ENCODE assay signal across 2 cellular contexts in genomic region chr5:95728494-95729114, GRCh38.
TF ChIP-seq lines count a peak whose summit lies in the region.

No MANE protein-coding gene starts in this region.

TF ChIP-seq in SK-N-SH treated with all-trans-retinoic acid at 6 μM for 48 hours, 23 proteins besides CTCF, POLR2A, EP300 and RAD21 (continued from another document and continues in another):
- no peak for TF ChIP-seq OSR1 (CRISPR knock-in tag; IDR thresholded peaks at IDR 0.05)
- TF ChIP-seq ARNTL (CRISPR knock-in tag; IDR thresholded peaks at IDR 0.05; ENCODE audit: borderline replicate concordance, low read depth), result 0 out of 2 replicates have a peak, but pooled peaks have one; percentile 17
- TF ChIP-seq GLIS3 (CRISPR knock-in tag; IDR thresholded peaks at IDR 0.05), result no peak
- peak; percentile 53; the same call in 1 of the 2 replicates for TF ChIP-seq ZNF565 (CRISPR knock-in tag; conservative IDR thresholded peaks at IDR 0.05; ENCODE audit: low read depth)
- TF ChIP-seq PPARA (CRISPR knock-in tag; IDR thresholded peaks at IDR 0.05; ENCODE audit: borderline replicate concordance), result no peak
- peak; percentile 38; the same call in 1 of the 2 replicates for TF ChIP-seq ZNF8 (CRISPR knock-in tag; IDR thresholded peaks at IDR 0.05)
- no peak for TF ChIP-seq TOX (CRISPR knock-in tag; IDR thresholded peaks at IDR 0.05; ENCODE audit: borderline replicate concordance)
- 0 out of 2 replicates have a peak, but pooled peaks have one; percentile 25 for TF ChIP-seq TCF4 (CRISPR knock-in tag; IDR thresholded peaks at IDR 0.05; ENCODE audit: borderline replicate concordance)
- TF ChIP-seq POU6F1 (CRISPR knock-in tag; IDR thresholded peaks at IDR 0.05; ENCODE audit: borderline replicate concordance, low read depth), result no peak
- TF ChIP-seq, protein P1, sequence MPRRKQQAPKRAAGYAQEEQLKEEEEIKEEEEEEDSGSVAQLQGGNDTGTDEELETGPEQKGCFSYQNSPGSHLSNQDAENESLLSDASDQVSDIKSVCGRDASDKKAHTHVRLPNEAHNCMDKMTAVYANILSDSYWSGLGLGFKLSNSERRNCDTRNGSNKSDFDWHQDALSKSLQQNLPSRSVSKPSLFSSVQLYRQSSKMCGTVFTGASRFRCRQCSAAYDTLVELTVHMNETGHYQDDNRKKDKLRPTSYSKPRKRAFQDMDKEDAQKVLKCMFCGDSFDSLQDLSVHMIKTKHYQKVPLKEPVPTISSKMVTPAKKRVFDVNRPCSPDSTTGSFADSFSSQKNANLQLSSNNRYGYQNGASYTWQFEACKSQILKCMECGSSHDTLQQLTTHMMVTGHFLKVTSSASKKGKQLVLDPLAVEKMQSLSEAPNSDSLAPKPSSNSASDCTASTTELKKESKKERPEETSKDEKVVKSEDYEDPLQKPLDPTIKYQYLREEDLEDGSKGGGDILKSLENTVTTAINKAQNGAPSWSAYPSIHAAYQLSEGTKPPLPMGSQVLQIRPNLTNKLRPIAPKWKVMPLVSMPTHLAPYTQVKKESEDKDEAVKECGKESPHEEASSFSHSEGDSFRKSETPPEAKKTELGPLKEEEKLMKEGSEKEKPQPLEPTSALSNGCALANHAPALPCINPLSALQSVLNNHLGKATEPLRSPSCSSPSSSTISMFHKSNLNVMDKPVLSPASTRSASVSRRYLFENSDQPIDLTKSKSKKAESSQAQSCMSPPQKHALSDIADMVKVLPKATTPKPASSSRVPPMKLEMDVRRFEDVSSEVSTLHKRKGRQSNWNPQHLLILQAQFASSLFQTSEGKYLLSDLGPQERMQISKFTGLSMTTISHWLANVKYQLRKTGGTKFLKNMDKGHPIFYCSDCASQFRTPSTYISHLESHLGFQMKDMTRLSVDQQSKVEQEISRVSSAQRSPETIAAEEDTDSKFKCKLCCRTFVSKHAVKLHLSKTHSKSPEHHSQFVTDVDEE (CRISPR knock-in tag; IDR thresholded peaks at IDR 0.05), result peak; percentile 61; the same call in 1 of the 2 replicates
- no peak for TF ChIP-seq RARB (CRISPR knock-in tag; IDR thresholded peaks at IDR 0.05)
- TF ChIP-seq SNAI2 (CRISPR knock-in tag; IDR thresholded peaks at IDR 0.05), result peak; percentile 87; the same call in 1 of the 2 replicates
- TF ChIP-seq ZFP3 (CRISPR knock-in tag; IDR thresholded peaks at IDR 0.05), result peak; percentile 88
- no peak for TF ChIP-seq ZC3H10 (CRISPR knock-in tag; IDR thresholded peaks at IDR 0.05)
- TF ChIP-seq PATZ1 (CRISPR knock-in tag; IDR thresholded peaks at IDR 0.05; ENCODE audit: borderline replicate concordance), result peak; percentile 80; the same call in 1 of the 2 replicates
- TF ChIP-seq CREB5 (CRISPR knock-in tag; IDR thresholded peaks at IDR 0.05; ENCODE audit: low read depth), result peak; percentile 58; the same call in 1 of the 2 replicates
- TF ChIP-seq BACH2 (CRISPR knock-in tag; IDR thresholded peaks at IDR 0.05; ENCODE audit: borderline replicate concordance), result peak; percentile 87; the same call in 1 of the 2 replicates

TF ChIP-seq in SK-N-SH, 30 proteins besides CTCF, POLR2A, EP300 and RAD21 (continued from another document):
- TF ChIP-seq IRF3 (IDR thresholded peaks at IDR 0.05; ENCODE audit: low read depth, low read length) (no peak), MXI1 (IDR thresholded peaks at IDR 0.05; ENCODE audit: low read depth, low read length) (no peak), NFIC (IDR thresholded peaks at IDR 0.05; ENCODE audit: borderline replicate concordance) (no peak), TAF1 (IDR thresholded peaks at IDR 0.05; ENCODE audit: borderline replicate concordance, low read depth, low read length) (no peak), SIN3A (IDR thresholded peaks at IDR 0.05; ENCODE audit: borderline replicate concordance, low read depth, low read length) (no peak), MAX (IDR thresholded peaks at IDR 0.05; ENCODE audit: low read depth) (no peak)
- TF ChIP-seq, protein P2, sequence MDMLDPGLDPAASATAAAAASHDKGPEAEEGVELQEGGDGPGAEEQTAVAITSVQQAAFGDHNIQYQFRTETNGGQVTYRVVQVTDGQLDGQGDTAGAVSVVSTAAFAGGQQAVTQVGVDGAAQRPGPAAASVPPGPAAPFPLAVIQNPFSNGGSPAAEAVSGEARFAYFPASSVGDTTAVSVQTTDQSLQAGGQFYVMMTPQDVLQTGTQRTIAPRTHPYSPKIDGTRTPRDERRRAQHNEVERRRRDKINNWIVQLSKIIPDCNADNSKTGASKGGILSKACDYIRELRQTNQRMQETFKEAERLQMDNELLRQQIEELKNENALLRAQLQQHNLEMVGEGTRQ (IDR thresholded peaks at IDR 0.05; ENCODE audit: borderline replicate concordance, low read depth, low read length), result no peak
